1 cellular context compared by ENCODE assay signal in the genomic region with DNA sequence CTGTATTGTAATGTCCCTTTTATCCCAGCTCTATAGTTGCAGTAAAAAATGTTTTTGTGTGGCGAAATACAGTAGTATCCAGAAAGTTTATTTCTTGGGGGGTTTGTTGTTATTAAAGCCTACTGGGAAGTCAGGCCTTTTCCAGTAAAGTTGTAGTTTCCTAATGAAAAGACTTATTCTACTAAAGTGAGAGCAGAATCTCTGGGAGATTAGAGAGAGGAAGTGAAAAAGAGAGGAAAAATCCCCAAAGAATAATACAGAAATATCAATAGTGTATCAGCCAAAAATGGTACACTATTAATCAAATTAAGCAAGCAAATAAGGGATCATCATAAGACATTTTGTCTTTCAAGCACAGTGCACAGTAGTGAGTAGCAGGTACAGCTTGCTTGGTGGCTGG.
A peak's percentile ranks its signal among the peaks of the same experiment; 100 is the strongest.
TF ChIP-seq lines count a peak whose summit lies in the region.

No MANE protein-coding gene starts in this region.

TF ChIP-seq in GM12878, 131 proteins besides CTCF, POLR2A, EP300 and RAD21:
- peak; percentile 61 for TF ChIP-seq SPI1 (IDR thresholded peaks at IDR 0.05; ENCODE audit: borderline replicate concordance, insufficient read depth, low read depth, low read length)
- 0 out of 4 replicates have a peak, but pooled peaks of 1 of the 2 experiments have one; percentile 21 for TF ChIP-seq IKZF2 (IDR thresholded peaks at IDR 0.05)
- no peak for TF ChIP-seq GATAD2B (conservative IDR thresholded peaks at IDR 0.05; ENCODE audit: low read depth)
- no peak for TF ChIP-seq MEF2B (IDR thresholded peaks at IDR 0.05; ENCODE audit: partially characterized antibody, poor library complexity, severe bottlenecking)
